Comparison of ENCODE assay signal across 14 cellular contexts in genomic region chr2:164777847-164778246, GRCh38.
DNase-seq lines count a peak whose midpoint lies in the region; ATAC-seq and TF ChIP-seq lines count a peak whose summit lies in the region.
"Had no signal": no experiment of that assay in that cellular context is flagged by ENCODE, and none has a peak within 500 bp of the region (broad histone marks: within the 10 kb centered on the region; RNA-seq: fewer than 3 reads in every experiment).

No MANE protein-coding gene starts in this region.

- DNase-seq in left ventricle myocardium inferior (no peak), left cardiac atrium (no peak), endothelial cell (ENCODE audit: low spot score) (no peak), mesothelial cell of epicardium (ENCODE audit: low spot score in 2 of 2, unreplicated experiment in 2 of 2) (no peak), NCI-H146 treated with DMSO at 0.1 percent for 48 hours (lab: John Stamatoyannopoulos, UW; ENCODE audit: unreplicated experiment) (no peak), T-helper 2 cell (no peak), H7 (no peak), right atrium auricular region (ENCODE audit: low spot score) (no peak)
- DNase-seq: Caco-2; CD8-positive, alpha-beta memory T cell; DND-41; GDM1 had no signal

- intact Hi-C loops in left ventricle myocardium inferior (cut with micrococcal nuclease) (no loop called here), left cardiac atrium (cut with DNase I) (loop anchor here in 1 of 2 donors (10.0 kb wide), 1 partner anchor 57 kb away; no protein-coding TSS in a partner anchor)

- H3K9me3 Mint-ChIP-seq in endothelial cell (ENCODE audit: unreplicated experiment) (no peaks in the 10 kb centered on the region), mesothelial cell of epicardium (no peaks in the 10 kb centered on the region)

- H3K27ac Mint-ChIP-seq in endothelial cell (ENCODE audit: unreplicated experiment) (no peak overlapping the region), mesothelial cell of epicardium (peak overlapping the region; percentile 31)
- H3K27ac Mint-ChIP-seq: CD8-positive, alpha-beta memory T cell had no signal

- TF ChIP-seq CTCF in left ventricle myocardium inferior (IDR thresholded peaks at IDR 0.05; ENCODE audit: borderline replicate concordance): no peak
- TF ChIP-seq CTCF in endothelial cell (IDR thresholded peaks at IDR 0.05; ENCODE audit: unreplicated experiment): no peak
- TF ChIP-seq CTCF in mesothelial cell of epicardium (IDR thresholded peaks at IDR 0.05; ENCODE audit: unreplicated experiment): no peak
- no peak for TF ChIP-seq CTCF in right atrium auricular region (IDR thresholded peaks at IDR 0.05)

- H3K36me3 ChIP-seq in left ventricle myocardium inferior: no peaks in the 10 kb centered on the region
- no peaks in the 10 kb centered on the region for H3K36me3 ChIP-seq in H7 (replicated peaks; ENCODE audit: control insufficient read depth, insufficient read depth, low read length)
- H3K36me3 ChIP-seq in right atrium auricular region: no peaks in the 10 kb centered on the region
- H3K36me3 ChIP-seq: BLaER1 had no signal

- H3K4me1 ChIP-seq in left ventricle myocardium inferior (peaks cover 72% of the 10 kb centered on the region), right atrium auricular region (peaks cover 0 to 57% of the 10 kb centered on the region in 2 donors)
- H3K4me1 ChIP-seq: BLaER1 had no signal

- H3K9me3 ChIP-seq in left ventricle myocardium inferior (replicated peaks) (no peaks in the 10 kb centered on the region), right atrium auricular region (no peaks in the 10 kb centered on the region)
- H3K9me3 ChIP-seq: BLaER1, Caco-2 had no signal

- H3K27me3 Mint-ChIP-seq in endothelial cell (ENCODE audit: unreplicated experiment) (peaks cover 4% of the 10 kb centered on the region), mesothelial cell of epicardium (ENCODE audit: low read depth) (no peaks in the 10 kb centered on the region)
- H3K27me3 Mint-ChIP-seq: CD8-positive, alpha-beta memory T cell had no signal

- peak overlapping the region; percentile 84 for H3K27ac ChIP-seq in left ventricle myocardium inferior (replicated peaks)
- no peak overlapping the region for H3K27ac ChIP-seq in right atrium auricular region
- H3K27ac ChIP-seq: 22Rv1, BLaER1 had no signal

- peaks cover 22% of the 10 kb centered on the region for H3K4me1 Mint-ChIP-seq in endothelial cell (ENCODE audit: unreplicated experiment)
- H3K4me1 Mint-ChIP-seq in mesothelial cell of epicardium: peaks cover 57% of the 10 kb centered on the region
- H3K4me1 Mint-ChIP-seq: CD8-positive, alpha-beta memory T cell had no signal

- peak overlapping the region; percentile 12 for H3K4me3 Mint-ChIP-seq in endothelial cell (ENCODE audit: unreplicated experiment)
- H3K4me3 Mint-ChIP-seq in mesothelial cell of epicardium: no peak overlapping the region
- H3K4me3 Mint-ChIP-seq: CD8-positive, alpha-beta memory T cell had no signal

- no peak for ATAC-seq in left cardiac atrium

- H3K27me3 ChIP-seq in left ventricle myocardium inferior (ENCODE audit: low read depth) (no peaks in the 10 kb centered on the region), H7 (ENCODE audit: control insufficient read depth, insufficient read depth, low read length) (no peaks in the 10 kb centered on the region), right atrium auricular region (no peaks in the 10 kb centered on the region)
- H3K27me3 ChIP-seq: BLaER1 had no signal

- H3K36me3 Mint-ChIP-seq in endothelial cell (ENCODE audit: low read depth, unreplicated experiment) (peaks cover 6% of the 10 kb centered on the region), mesothelial cell of epicardium (no peaks in the 10 kb centered on the region)
- H3K36me3 Mint-ChIP-seq: CD8-positive, alpha-beta memory T cell had no signal

- H3K4me3 ChIP-seq in left ventricle myocardium inferior (no peak overlapping the region), H7 (ENCODE audit: insufficient read depth, low read depth, low read length) (no peak overlapping the region), right atrium auricular region (no peak overlapping the region)
- H3K4me3 ChIP-seq: BLaER1 had no signal
